In the genomic region with DNA sequence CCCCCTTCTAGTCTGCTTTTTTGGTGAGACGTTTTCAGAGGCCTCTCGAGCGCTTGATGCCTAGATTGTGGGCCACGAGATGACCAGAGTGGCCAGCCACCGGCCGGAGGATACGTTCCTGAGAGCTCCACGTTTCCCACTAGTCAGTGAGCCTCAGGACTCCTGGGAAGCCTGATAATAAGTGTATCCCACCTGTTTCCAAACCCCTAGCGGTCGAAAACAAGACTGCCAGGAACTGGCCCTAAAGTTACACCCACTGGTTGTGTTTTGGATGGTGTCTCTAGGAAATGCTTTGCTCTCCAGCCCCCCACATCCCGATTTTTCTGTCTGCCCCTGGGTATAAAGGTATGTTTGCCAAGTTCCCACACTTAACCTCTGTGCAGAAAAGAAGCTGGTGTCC, we compare ENCODE assay signal across 1 cellular context.
TF ChIP-seq lines count a peak whose summit lies in the region.

No MANE protein-coding gene starts in this region.

TF ChIP-seq in GM23338, 12 proteins besides CTCF, POLR2A, EP300 and RAD21 (continued from another document):
- TF ChIP-seq REST (IDR thresholded peaks at IDR 0.05; ENCODE audit: unreplicated experiment) (no peak), CREB1 (CRISPR knock-in tag; IDR thresholded peaks at IDR 0.05; ENCODE audit: low read depth) (no peak), EZH2phosphoT487 (IDR thresholded peaks at IDR 0.05; ENCODE audit: unreplicated experiment) (no peak), ZNF331 (CRISPR knock-in tag; IDR thresholded peaks at IDR 0.05; ENCODE audit: low read depth) (no peak), JUNB (IDR thresholded peaks at IDR 0.05; ENCODE audit: unreplicated experiment) (no peak), POLR2AphosphoS5 (IDR thresholded peaks at IDR 0.05; ENCODE audit: low read depth) (no peak)
- TF ChIP-seq, protein P1, sequence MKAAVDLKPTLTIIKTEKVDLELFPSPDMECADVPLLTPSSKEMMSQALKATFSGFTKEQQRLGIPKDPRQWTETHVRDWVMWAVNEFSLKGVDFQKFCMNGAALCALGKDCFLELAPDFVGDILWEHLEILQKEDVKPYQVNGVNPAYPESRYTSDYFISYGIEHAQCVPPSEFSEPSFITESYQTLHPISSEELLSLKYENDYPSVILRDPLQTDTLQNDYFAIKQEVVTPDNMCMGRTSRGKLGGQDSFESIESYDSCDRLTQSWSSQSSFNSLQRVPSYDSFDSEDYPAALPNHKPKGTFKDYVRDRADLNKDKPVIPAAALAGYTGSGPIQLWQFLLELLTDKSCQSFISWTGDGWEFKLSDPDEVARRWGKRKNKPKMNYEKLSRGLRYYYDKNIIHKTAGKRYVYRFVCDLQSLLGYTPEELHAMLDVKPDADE (IDR thresholded peaks at IDR 0.05): no peak
- TF ChIP-seq, protein P2, sequence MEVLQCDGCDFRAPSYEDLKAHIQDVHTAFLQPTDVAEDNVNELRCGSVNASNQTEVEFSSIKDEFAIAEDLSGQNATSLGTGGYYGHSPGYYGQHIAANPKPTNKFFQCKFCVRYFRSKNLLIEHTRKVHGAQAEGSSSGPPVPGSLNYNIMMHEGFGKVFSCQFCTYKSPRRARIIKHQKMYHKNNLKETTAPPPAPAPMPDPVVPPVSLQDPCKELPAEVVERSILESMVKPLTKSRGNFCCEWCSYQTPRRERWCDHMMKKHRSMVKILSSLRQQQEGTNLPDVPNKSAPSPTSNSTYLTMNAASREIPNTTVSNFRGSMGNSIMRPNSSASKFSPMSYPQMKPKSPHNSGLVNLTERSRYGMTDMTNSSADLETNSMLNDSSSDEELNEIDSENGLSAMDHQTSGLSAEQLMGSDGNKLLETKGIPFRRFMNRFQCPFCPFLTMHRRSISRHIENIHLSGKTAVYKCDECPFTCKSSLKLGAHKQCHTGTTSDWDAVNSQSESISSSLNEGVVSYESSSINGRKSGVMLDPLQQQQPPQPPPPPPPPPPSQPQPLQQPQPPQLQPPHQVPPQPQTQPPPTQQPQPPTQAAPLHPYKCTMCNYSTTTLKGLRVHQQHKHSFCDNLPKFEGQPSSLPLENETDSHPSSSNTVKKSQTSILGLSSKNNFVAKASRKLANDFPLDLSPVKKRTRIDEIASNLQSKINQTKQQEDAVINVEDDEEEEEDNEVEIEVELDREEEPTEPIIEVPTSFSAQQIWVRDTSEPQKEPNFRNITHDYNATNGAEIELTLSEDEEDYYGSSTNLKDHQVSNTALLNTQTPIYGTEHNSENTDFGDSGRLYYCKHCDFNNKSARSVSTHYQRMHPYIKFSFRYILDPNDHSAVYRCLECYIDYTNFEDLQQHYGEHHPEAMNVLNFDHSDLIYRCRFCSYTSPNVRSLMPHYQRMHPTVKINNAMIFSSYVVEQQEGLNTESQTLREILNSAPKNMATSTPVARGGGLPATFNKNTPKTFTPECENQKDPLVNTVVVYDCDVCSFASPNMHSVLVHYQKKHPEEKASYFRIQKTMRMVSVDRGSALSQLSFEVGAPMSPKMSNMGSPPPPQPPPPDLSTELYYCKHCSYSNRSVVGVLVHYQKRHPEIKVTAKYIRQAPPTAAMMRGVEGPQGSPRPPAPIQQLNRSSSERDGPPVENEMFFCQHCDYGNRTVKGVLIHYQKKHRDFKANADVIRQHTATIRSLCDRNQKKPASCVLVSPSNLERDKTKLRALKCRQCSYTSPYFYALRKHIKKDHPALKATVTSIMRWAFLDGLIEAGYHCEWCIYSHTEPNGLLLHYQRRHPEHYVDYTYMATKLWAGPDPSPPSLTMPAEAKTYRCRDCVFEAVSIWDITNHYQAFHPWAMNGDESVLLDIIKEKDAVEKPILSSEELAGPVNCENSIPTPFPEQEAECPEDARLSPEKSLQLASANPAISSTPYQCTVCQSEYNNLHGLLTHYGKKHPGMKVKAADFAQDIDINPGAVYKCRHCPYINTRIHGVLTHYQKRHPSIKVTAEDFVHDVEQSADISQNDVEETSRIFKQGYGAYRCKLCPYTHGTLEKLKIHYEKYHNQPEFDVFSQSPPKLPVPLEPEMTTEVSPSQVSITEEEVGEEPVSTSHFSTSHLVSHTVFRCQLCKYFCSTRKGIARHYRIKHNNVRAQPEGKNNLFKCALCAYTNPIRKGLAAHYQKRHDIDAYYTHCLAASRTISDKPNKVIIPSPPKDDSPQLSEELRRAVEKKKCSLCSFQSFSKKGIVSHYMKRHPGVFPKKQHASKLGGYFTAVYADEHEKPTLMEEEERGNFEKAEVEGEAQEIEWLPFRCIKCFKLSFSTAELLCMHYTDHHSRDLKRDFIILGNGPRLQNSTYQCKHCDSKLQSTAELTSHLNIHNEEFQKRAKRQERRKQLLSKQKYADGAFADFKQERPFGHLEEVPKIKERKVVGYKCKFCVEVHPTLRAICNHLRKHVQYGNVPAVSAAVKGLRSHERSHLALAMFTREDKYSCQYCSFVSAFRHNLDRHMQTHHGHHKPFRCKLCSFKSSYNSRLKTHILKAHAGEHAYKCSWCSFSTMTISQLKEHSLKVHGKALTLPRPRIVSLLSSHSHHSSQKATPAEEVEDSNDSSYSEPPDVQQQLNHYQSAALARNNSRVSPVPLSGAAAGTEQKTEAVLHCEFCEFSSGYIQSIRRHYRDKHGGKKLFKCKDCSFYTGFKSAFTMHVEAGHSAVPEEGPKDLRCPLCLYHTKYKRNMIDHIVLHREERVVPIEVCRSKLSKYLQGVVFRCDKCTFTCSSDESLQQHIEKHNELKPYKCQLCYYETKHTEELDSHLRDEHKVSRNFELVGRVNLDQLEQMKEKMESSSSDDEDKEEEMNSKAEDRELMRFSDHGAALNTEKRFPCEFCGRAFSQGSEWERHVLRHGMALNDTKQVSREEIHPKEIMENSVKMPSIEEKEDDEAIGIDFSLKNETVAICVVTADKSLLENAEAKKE (CRISPR knock-in tag; IDR thresholded peaks at IDR 0.05): no peak
